In genomic region chr13:21232196-21232595, GRCh38 we compare ENCODE assay signal across 13 cellular contexts. TPM values are rescaled to one million over a fixed set of nuclear protein-coding genes. Genes with fewer than 3 reads are reported as not detected.
DNase-seq lines count a peak whose midpoint lies in the region; TF ChIP-seq lines count a peak whose summit lies in the region.
"Had no signal": no experiment of that assay in that cellular context is flagged by ENCODE, and none has a peak within 500 bp of the region (broad histone marks: within the 10 kb centered on the region; RNA-seq: fewer than 3 reads in every experiment).

No MANE protein-coding gene starts in this region.

- POLR2A ChIA-PET in AG04450 (lab: Yijun Ruan, JAX) = no interaction called here
- POLR2A ChIA-PET in PC-9 (lab: Charles Lee; ENCODE audit: unreplicated experiment) = no interaction called here
- POLR2A ChIA-PET in OCI-LY7 (lab: Charles Lee) = interaction anchor here (1.0 to 1.3 kb wide), 2 partner anchors 14 kb away, joined by 3 to 4 read pairs; no protein-coding TSS in a partner anchor

- H3K27me3 ChIP-seq in AG04450 (ENCODE audit: control insufficient read depth, insufficient read depth, low read length) = peaks cover 3% of the 10 kb centered on the region
- H3K27me3 ChIP-seq in esophagus muscularis mucosa = peaks cover 0 to 3% (median 0%) of the 10 kb centered on the region in 4 donors
- H3K27me3 ChIP-seq in muscle layer of duodenum (ENCODE audit: low read depth, low read length) = no peaks in the 10 kb centered on the region
- peaks cover 4% of the 10 kb centered on the region for H3K27me3 ChIP-seq in PC-9 (ENCODE audit: insufficient read depth, low read depth)
- peaks cover 6% of the 10 kb centered on the region for H3K27me3 ChIP-seq in suprapubic skin
- H3K27me3 ChIP-seq: upper lobe of right lung had no signal

- no peaks in the 10 kb centered on the region for H3K36me3 ChIP-seq in KOPT-K1 (ENCODE audit: insufficient read depth, low read length)
- H3K36me3 ChIP-seq in esophagus muscularis mucosa = no peaks in the 10 kb centered on the region
- no peaks in the 10 kb centered on the region for H3K36me3 ChIP-seq in muscle layer of duodenum (ENCODE audit: control insufficient read depth in 1 of 2, insufficient read depth in 2 of 2, low read length in 2 of 2)
- H3K36me3 ChIP-seq in PC-9 (ENCODE audit: low read depth) = no peaks in the 10 kb centered on the region
- H3K36me3 ChIP-seq in suprapubic skin = no peaks in the 10 kb centered on the region
- no peaks in the 10 kb centered on the region for H3K36me3 ChIP-seq in OCI-LY7 (ENCODE audit: insufficient read depth, low read length)
- H3K36me3 ChIP-seq: upper lobe of right lung had no signal

- TF ChIP-seq POLR2A in esophagus muscularis mucosa (IDR thresholded peaks at IDR 0.05; ENCODE audit: low read depth) (no peak), suprapubic skin (IDR thresholded peaks at IDR 0.05) (no peak)

- TF ChIP-seq CTCF in AG04450 (IDR thresholded peaks at IDR 0.05; ENCODE audit: low read depth, low read length) = no peak
- TF ChIP-seq CTCF in esophagus muscularis mucosa (IDR thresholded peaks at IDR 0.05) = no peak
- no peak for TF ChIP-seq CTCF in PC-9 (conservative IDR thresholded peaks at IDR 0.05)
- no peak for TF ChIP-seq CTCF in suprapubic skin (IDR thresholded peaks at IDR 0.05)
- TF ChIP-seq CTCF in OCI-LY7 (conservative IDR thresholded peaks at IDR 0.05; ENCODE audit: low read length) = no peak

- WGBS in esophagus muscularis mucosa = 72% methylated on average over 8 of the region's 8 CpGs
- 23% methylated on average over 8 of the region's 8 CpGs for WGBS in suprapubic skin

- H3F3A ChIP-seq in PC-9 (ENCODE audit: insufficient read depth, low read depth) = no peaks in the 10 kb centered on the region

- H3K9me3 ChIP-seq in AG04450 (ENCODE audit: control insufficient read depth, insufficient read depth, low read length) (no peaks in the 10 kb centered on the region; the same call in 1 of the 2 replicates), KOPT-K1 (ENCODE audit: insufficient read depth, low read length, poor library complexity, severe bottlenecking) (no peaks in the 10 kb centered on the region), esophagus muscularis mucosa (no peaks in the 10 kb centered on the region), muscle layer of duodenum (ENCODE audit: control insufficient read depth in 1 of 2, low read length in 2 of 2) (no peaks in the 10 kb centered on the region), PC-9 (ENCODE audit: insufficient read depth, low read depth) (no peaks in the 10 kb centered on the region), suprapubic skin (no peaks in the 10 kb centered on the region), OCI-LY7 (ENCODE audit: low read length) (no peaks in the 10 kb centered on the region)
- H3K9me3 ChIP-seq: upper lobe of right lung had no signal

- intact Hi-C loops in esophagus muscularis mucosa (cut with DNase I) (no loop called here), PC-9 (cut with micrococcal nuclease; ENCODE audit: unreplicated experiment) (no loop called here), OCI-LY7 (cut with micrococcal nuclease; ENCODE audit: unreplicated experiment) (no loop called here)

- H3K4me1 ChIP-seq in esophagus muscularis mucosa (no peaks in the 10 kb centered on the region), muscle layer of duodenum (ENCODE audit: control insufficient read depth in 1 of 2, insufficient read depth in 2 of 2, low read length in 2 of 2) (no peaks in the 10 kb centered on the region), PC-9 (replicated peaks; ENCODE audit: insufficient read depth) (no peaks in the 10 kb centered on the region), suprapubic skin (peaks cover 8% of the 10 kb centered on the region), OCI-LY7 (ENCODE audit: insufficient read depth, low read length, poor library complexity, severe bottlenecking) (no peaks in the 10 kb centered on the region)
- H3K4me1 ChIP-seq: upper lobe of right lung had no signal

- no peak overlapping the region for H3K27ac ChIP-seq in AG04450 (ENCODE audit: low read depth, low read length)
- peak overlapping the region; percentile 93 for H3K27ac ChIP-seq in KOPT-K1 (ENCODE audit: low read depth, low read length, poor library complexity, severe bottlenecking)
- peak overlapping the region in 3 of 4 donors; percentile 2 to 52 (median 17) for H3K27ac ChIP-seq in esophagus muscularis mucosa (replicated peaks in 1 of 4)
- H3K27ac ChIP-seq in muscle layer of duodenum (ENCODE audit: low read length) = peak overlapping the region; percentile 56
- no peak overlapping the region for H3K27ac ChIP-seq in PC-9
- H3K27ac ChIP-seq in suprapubic skin = no peak overlapping the region
- no peak overlapping the region for H3K27ac ChIP-seq in OCI-LY7 (ENCODE audit: low read depth, low read length, poor library complexity, severe bottlenecking)
- H3K27ac ChIP-seq: upper lobe of right lung had no signal

- TF ChIP-seq EP300 in esophagus muscularis mucosa (IDR thresholded peaks at IDR 0.05) = no peak
- no peak for TF ChIP-seq EP300 in suprapubic skin (IDR thresholded peaks at IDR 0.05)

- H3K4me3 ChIP-seq in AG04450 (ENCODE audit: low read depth, low read length) (no peak overlapping the region), esophagus muscularis mucosa (no peak overlapping the region), muscle layer of duodenum (ENCODE audit: low read depth in 1 of 2, low read length in 2 of 2) (peak overlapping the region; percentile 20 to 30), PC-9 (no peak overlapping the region), suprapubic skin (no peak overlapping the region), OCI-LY7 (ENCODE audit: low read depth, low read length, poor library complexity, severe bottlenecking) (no peak overlapping the region)
- H3K4me3 ChIP-seq: upper lobe of right lung had no signal

- no peaks in the 10 kb centered on the region for H4K20me1 ChIP-seq in PC-9 (ENCODE audit: insufficient read depth)
- H4K20me1 ChIP-seq in OCI-LY7 (ENCODE audit: insufficient read depth, low read length) = no peaks in the 10 kb centered on the region

- H2AFZ ChIP-seq in PC-9 (no peak overlapping the region), OCI-LY7 (ENCODE audit: low read length) (no peak overlapping the region)

- no peaks in the 10 kb centered on the region for H3K79me2 ChIP-seq in PC-9 (ENCODE audit: low read depth)
- no peaks in the 10 kb centered on the region for H3K79me2 ChIP-seq in OCI-LY7 (ENCODE audit: insufficient read depth, low read depth, low read length)

- DNase-seq in AG04450 (ENCODE audit: low read depth, low spot score) (peak; percentile 6), esophagus muscularis mucosa (ENCODE audit: extremely low spot score) (peak; percentile 92), PC-9 (no peak), suprapubic skin (ENCODE audit: low spot score in 2 of 2) (no peak), OCI-LY7 (ENCODE audit: low spot score) (no peak)
- DNase-seq in activated effector memory CD4-positive, alpha-beta T cell treated with anti-CD3 and anti-CD28 coated beads, Interleukin-2, amount 50 U/mL, for 16 hours = no peak
- DNase-seq: activated CD4-positive, alpha-beta T cell treated with anti-CD3 and anti-CD28 coated beads, Interleukin-2, amount 50 U/mL, for 4 hours; amniotic stem cell; midbrain; NCI-H2029; upper lobe of right lung had no signal

- H3K4me2 ChIP-seq in PC-9 (no peak overlapping the region), OCI-LY7 (ENCODE audit: low read length) (no peak overlapping the region)

- BruUV-seq in PC-9 (replicated peaks; lab: Mats Ljungman, UMichigan) (no TSS peak), OCI-LY7 (replicated peaks; lab: Mats Ljungman, UMichigan) (no TSS peak)

- H3K9me2 ChIP-seq in PC-9 (ENCODE audit: insufficient read depth) = no peaks in the 10 kb centered on the region
- no peaks in the 10 kb centered on the region for H3K9me2 ChIP-seq in OCI-LY7 (ENCODE audit: insufficient read depth, low read length)

- CTCF ChIA-PET in AG04450 (lab: Charles Lee) (interaction anchor here (0.6 to 1.2 kb wide), 3 partner anchors 10 to 209 kb away, joined by 3 to 4 read pairs (median 4); no protein-coding TSS in a partner anchor), PC-9 (lab: Charles Lee) (no interaction called here), OCI-LY7 (lab: Charles Lee; ENCODE audit: unreplicated experiment) (no interaction called here)

RNA-seq across cellular contexts. Expression of gene MRPL57, which starts 55.7 kb away (rescaled TPM):
- polyA plus RNA-seq in AG04450 (2011; rRNA removed) = 14.6 and 15.6 TPM in 2 replicates
- polyA minus RNA-seq in AG04450 (2011; rRNA and poly(A)+ RNA removed) = 2.9 and 3.3 TPM in 2 replicates
- 10 to 100 TPM; 28.0 to 48.2 (median 32.1) TPM for total RNA-seq in esophagus muscularis mucosa
- 11.0 TPM in 2 replicates for total RNA-seq in PC-9 (2021)
- 10 to 100 TPM; 17.0 to 29.1 (median 24.6) TPM for total RNA-seq in suprapubic skin
- total RNA-seq in OCI-LY7 (2014; rRNA removed; shearing (Covaris generic)) = 38.9 and 52.9 TPM in 2 replicates
- total RNA-seq in OCI-LY7 (2022) = 22.5 and 26.3 TPM in 2 replicates

RNA-seq across cellular contexts. Expression of gene SKA3, which starts 55.8 kb away (rescaled TPM):
- polyA plus RNA-seq in AG04450 (2011; rRNA removed) = 4.3 and 7.3 TPM in 2 replicates
- polyA minus RNA-seq in AG04450 (2011; rRNA and poly(A)+ RNA removed) = 6.7 and 10.4 TPM in 2 replicates
- total RNA-seq in esophagus muscularis mucosa = under 1 TPM in 3 of 4 donors, not detected in 1; 0.23 to 0.83 (median 0.66) TPM
- total RNA-seq in PC-9 (2021) = 12.5 and 18.9 TPM in 2 replicates
- total RNA-seq in suprapubic skin = 1 to 10 TPM in 3 of 4 donors, under 1 TPM in 1; 0.95 to 3.0 (median 2.2) TPM
- 28.5 and 34.4 TPM in 2 replicates for total RNA-seq in OCI-LY7 (2014; rRNA removed; shearing (Covaris generic))
- 39.2 and 42.4 TPM in 2 replicates for total RNA-seq in OCI-LY7 (2022)

Comparison
In these comparisons a context has a peak if more than half of its experiments do, and no peak if none do; other contexts are left out.
1. DNase-seq: peak in AG04450 (single experiment) and esophagus muscularis mucosa (single experiment); none in PC-9 (0 of 2), suprapubic skin (0 of 2), activated effector memory CD4-positive, alpha-beta T cell treated with anti-CD3 and anti-CD28 coated beads, Interleukin-2, amount 50 U/mL, for 16 hours (single experiment) and OCI-LY7 (single experiment).
2. H3K27ac ChIP-seq: peak in KOPT-K1 (single experiment), esophagus muscularis mucosa (3 of 4) and muscle layer of duodenum (single experiment); none in AG04450 (single experiment), PC-9 (single experiment), suprapubic skin (single experiment) and OCI-LY7 (single experiment).
3. H3K4me3 ChIP-seq: peak in muscle layer of duodenum (2 of 2); none in AG04450 (single experiment), esophagus muscularis mucosa (0 of 4), PC-9 (single experiment), suprapubic skin (single experiment) and OCI-LY7 (single experiment).